In genomic region chr2:130882111-130882510, GRCh38 we compare ENCODE assay signal across 1 cellular context.
TF ChIP-seq lines count a peak whose summit lies in the region.

No MANE protein-coding gene starts in this region.

TF ChIP-seq in IMR-90, 13 proteins besides CTCF, POLR2A, EP300 and RAD21 (continued from another document):
- TF ChIP-seq BHLHE40 (IDR thresholded peaks at IDR 0.05; ENCODE audit: low read depth, low read length) (no peak), SMC3 (IDR thresholded peaks at IDR 0.05; ENCODE audit: low read depth, low read length) (no peak), CHD1 (IDR thresholded peaks at IDR 0.05; ENCODE audit: low read depth, low read length) (no peak), NFE2L2 (IDR thresholded peaks at IDR 0.05; ENCODE audit: low read depth, low read length) (no peak), FOS (IDR thresholded peaks at IDR 0.05; ENCODE audit: low read depth, low read length) (no peak), ELK1 (IDR thresholded peaks at IDR 0.05; ENCODE audit: borderline replicate concordance, low read depth, low read length) (no peak), RFX5 (IDR thresholded peaks at IDR 0.05; ENCODE audit: low read depth, low read length) (no peak), MAZ (IDR thresholded peaks at IDR 0.05; ENCODE audit: borderline replicate concordance, low read depth, low read length) (no peak), CEBPB (IDR thresholded peaks at IDR 0.05; ENCODE audit: low read depth, low read length) (no peak), RCOR1 (IDR thresholded peaks at IDR 0.05; ENCODE audit: insufficient replicate concordance, low read length) (no peak), MAFK (IDR thresholded peaks at IDR 0.05; ENCODE audit: low read depth, low read length) (no peak), USF2 (IDR thresholded peaks at IDR 0.05; ENCODE audit: low read depth, low read length) (no peak)
